Comparison of ENCODE assay signal across 9 cellular contexts in genomic region chr12:12398026-12398859, GRCh38. TPM values are rescaled to one million over a fixed set of nuclear protein-coding genes. Genes with fewer than 3 reads are reported as not detected.
DNase-seq lines count a peak whose midpoint lies in the region; ATAC-seq and TF ChIP-seq lines count a peak whose summit lies in the region.
"Had no signal": no experiment of that assay in that cellular context is flagged by ENCODE, and none has a peak within 500 bp of the region (broad histone marks: within the 10 kb centered on the region; RNA-seq: fewer than 3 reads in every experiment).

No MANE protein-coding gene starts in this region.

- DNase-seq in T1000 (lab: John Stamatoyannopoulos, UW) = peak; percentile 71
- DNase-seq in left ventricle myocardium inferior = peak; percentile 45
- DNase-seq in NCI-H526 treated with DMSO at 0.1 percent for 48 hours (lab: John Stamatoyannopoulos, UW) = no peak
- DNase-seq in activated naive CD8-positive, alpha-beta T cell treated with anti-CD3 and anti-CD28 coated beads, Interleukin-2, amount 50 U/mL, for 24 hours = no peak
- DNase-seq in cortex of kidney (lab: John Stamatoyannopoulos, UW) = no peak
- DNase-seq: NCI-H187 treated with DMSO at 0.1 percent for 48 hours had no signal

- H3K27ac Mint-ChIP-seq in activated naive CD8-positive, alpha-beta T cell treated with anti-CD3 and anti-CD28 coated beads, Interleukin-2, amount 50 U/mL, for 24 hours = no peak overlapping the region

- POLR2A ChIA-PET in HEK293 (lab: Yijun Ruan, JAX) = interaction anchor here (0.5 kb wide), 1 partner anchor 132 kb away, joined by 3 read pairs; the partner anchor contains the start of gene LRP6

- no peak for TF ChIP-seq CTCF in HEK293 (tag by site-specific recombination; IDR thresholded peaks at IDR 0.05)
- peak; percentile 26 for TF ChIP-seq CTCF in left ventricle myocardium inferior (IDR thresholded peaks at IDR 0.05; ENCODE audit: borderline replicate concordance)

- peaks cover 29% of the 10 kb centered on the region for H3K4me1 Mint-ChIP-seq in activated naive CD8-positive, alpha-beta T cell treated with anti-CD3 and anti-CD28 coated beads, Interleukin-2, amount 50 U/mL, for 24 hours

- no peaks in the 10 kb centered on the region for H3K36me3 ChIP-seq in HEK293 (ENCODE audit: control insufficient read depth in 2 of 2, insufficient read depth in 1 of 2, low read length in 2 of 2)
- no peaks in the 10 kb centered on the region for H3K36me3 ChIP-seq in left ventricle myocardium inferior
- H3K36me3 ChIP-seq in stomach smooth muscle (ENCODE audit: control insufficient read depth in 2 of 2, insufficient read depth in 2 of 2, low read length in 2 of 2) = no peaks in the 10 kb centered on the region

- H3K9me3 Mint-ChIP-seq in activated naive CD8-positive, alpha-beta T cell treated with anti-CD3 and anti-CD28 coated beads, Interleukin-2, amount 50 U/mL, for 24 hours = peaks cover 9% of the 10 kb centered on the region

- H3K4me3 ChIP-seq in HEK293 (ENCODE audit: low read depth, low read length) (no peak overlapping the region), left ventricle myocardium inferior (no peak overlapping the region), stomach smooth muscle (ENCODE audit: low read length in 2 of 2) (no peak overlapping the region)

- H3K4me1 ChIP-seq in HEK293 (ENCODE audit: control insufficient read depth, insufficient read depth, low read length) (peaks cover 15% of the 10 kb centered on the region), left ventricle myocardium inferior (peaks cover 38% of the 10 kb centered on the region), stomach smooth muscle (ENCODE audit: control insufficient read depth, insufficient read depth, low read length) (peaks cover 3% of the 10 kb centered on the region)

- CTCF ChIA-PET in HEK293 (lab: Yijun Ruan, JAX) = interaction anchor here (0.5 to 1.9 kb wide), 13 partner anchors 11 to 314 kb away, joined by 3 to 8 read pairs (median 4); partner anchors contain the start of gene GPR19

- no peak for ATAC-seq in HG02610 (IDR thresholded peaks at IDR 0.05; ENCODE audit: unreplicated experiment)
- ATAC-seq in activated naive CD8-positive, alpha-beta T cell treated with anti-CD3 and anti-CD28 coated beads, Interleukin-2, amount 50 U/mL, for 24 hours = no peak

- no peak overlapping the region for H3K9ac ChIP-seq in stomach smooth muscle (ENCODE audit: low read length in 2 of 2)

- no peaks in the 10 kb centered on the region for H3K9me3 ChIP-seq in HEK293 (ENCODE audit: control insufficient read depth, insufficient read depth, low read depth, low read length)
- no peaks in the 10 kb centered on the region for H3K9me3 ChIP-seq in left ventricle myocardium inferior (replicated peaks)
- no peaks in the 10 kb centered on the region for H3K9me3 ChIP-seq in stomach smooth muscle (ENCODE audit: control insufficient read depth in 2 of 2, low read length in 2 of 2)

- no peak overlapping the region; the same call in 1 of the 2 replicates for H3K27ac ChIP-seq in HEK293 (ENCODE audit: extremely low read depth, low read depth, low read length)
- H3K27ac ChIP-seq in left ventricle myocardium inferior (replicated peaks) = peak overlapping the region; percentile 69
- H3K27ac ChIP-seq in stomach smooth muscle (ENCODE audit: low read length) = peak overlapping the region; percentile 3

- no peaks in the 10 kb centered on the region for H3K27me3 ChIP-seq in left ventricle myocardium inferior (ENCODE audit: low read depth)
- H3K27me3 ChIP-seq in stomach smooth muscle (ENCODE audit: control insufficient read depth in 1 of 2, insufficient read depth in 2 of 2, low read length in 2 of 2) = no peaks in the 10 kb centered on the region

- intact Hi-C loops in left ventricle myocardium inferior (cut with micrococcal nuclease) = no loop called here

- no peak overlapping the region for H3K4me3 Mint-ChIP-seq in activated naive CD8-positive, alpha-beta T cell treated with anti-CD3 and anti-CD28 coated beads, Interleukin-2, amount 50 U/mL, for 24 hours

- H3K36me3 Mint-ChIP-seq in activated naive CD8-positive, alpha-beta T cell treated with anti-CD3 and anti-CD28 coated beads, Interleukin-2, amount 50 U/mL, for 24 hours (ENCODE audit: low read depth) = peaks cover 27% of the 10 kb centered on the region

- H3K27me3 Mint-ChIP-seq in activated naive CD8-positive, alpha-beta T cell treated with anti-CD3 and anti-CD28 coated beads, Interleukin-2, amount 50 U/mL, for 24 hours = no peaks in the 10 kb centered on the region

TF ChIP-seq in HEK293, 187 proteins besides CTCF, POLR2A, EP300 and RAD21 (continues in another document):
- TF ChIP-seq SP2 (tag by site-specific recombination; IDR thresholded peaks at IDR 0.05) (0 out of 2 replicates have a peak, but pooled peaks have one; percentile 40), HOXC10 (CRISPR knock-in tag; IDR thresholded peaks at IDR 0.05) (no peak), ZNF132 (tag by site-specific recombination; IDR thresholded peaks at IDR 0.05; ENCODE audit: borderline replicate concordance) (no peak), ZNF175 (tag by site-specific recombination; IDR thresholded peaks at IDR 0.05) (no peak), ZNF670 (tag by site-specific recombination; IDR thresholded peaks at IDR 0.05; ENCODE audit: low read depth) (no peak), ZNF112 (tag by site-specific recombination; IDR thresholded peaks at IDR 0.05) (no peak), BCL11A (tag by site-specific recombination; IDR thresholded peaks at IDR 0.05; ENCODE audit: low read depth) (peak; percentile 83), ZNF785 (tag by site-specific recombination; IDR thresholded peaks at IDR 0.05) (no peak), ZNF23 (tag by site-specific recombination; IDR thresholded peaks at IDR 0.05; ENCODE audit: borderline replicate concordance) (no peak), ZNF768 (tag by site-specific recombination; IDR thresholded peaks at IDR 0.05) (no peak), ZNF571 (tag by site-specific recombination; IDR thresholded peaks at IDR 0.05) (no peak), ZBTB17 (tag by site-specific recombination; IDR thresholded peaks at IDR 0.05) (peak; percentile 87), ZNF510 (tag by site-specific recombination; IDR thresholded peaks at IDR 0.05; ENCODE audit: insufficient replicate concordance) (no peak), ZNF701 (tag by site-specific recombination; IDR thresholded peaks at IDR 0.05) (no peak), ZNF530 (tag by site-specific recombination; IDR thresholded peaks at IDR 0.05; ENCODE audit: low read depth) (no peak), ZNF580 (tag by site-specific recombination; IDR thresholded peaks at IDR 0.05) (no peak), ZNF704 (tag by site-specific recombination; IDR thresholded peaks at IDR 0.05) (no peak), ZSCAN4 (tag by site-specific recombination; IDR thresholded peaks at IDR 0.05) (peak; percentile 46; the same call in 1 of the 2 replicates), ZNF274 (IDR thresholded peaks at IDR 0.05; ENCODE audit: low read length) (no peak), ZNF274 (tag by site-specific recombination; IDR thresholded peaks at IDR 0.05; ENCODE audit: borderline replicate concordance) (no peak), ZNF324 (tag by site-specific recombination; IDR thresholded peaks at IDR 0.05) (peak; percentile 84; the same call in 1 of the 2 replicates), ZNF558 (tag by site-specific recombination; IDR thresholded peaks at IDR 0.05) (peak; percentile 83), PRDM4 (tag by site-specific recombination; IDR thresholded peaks at IDR 0.05) (no peak), ZNF302 (tag by site-specific recombination; IDR thresholded peaks at IDR 0.05; ENCODE audit: low read depth) (no peak)

RNA-seq across cellular contexts. Expression of gene BORCS5, which starts 41.4 kb away (rescaled TPM):
- 8.7 TPM for total RNA-seq in left ventricle myocardium inferior

RNA-seq across cellular contexts. Expression of gene MANSC1, which starts 48.2 kb away (rescaled TPM):
- total RNA-seq in left ventricle myocardium inferior = 8.7 TPM

Comparison
In these comparisons a context has a peak if more than half of its experiments do, and no peak if none do; other contexts are left out.
1. DNase-seq: peak in T1000 (single experiment) and left ventricle myocardium inferior (single experiment); none in NCI-H526 treated with DMSO at 0.1 percent for 48 hours (single experiment), activated naive CD8-positive, alpha-beta T cell treated with anti-CD3 and anti-CD28 coated beads, Interleukin-2, amount 50 U/mL, for 24 hours (single experiment) and cortex of kidney (single experiment).